Comparison of ENCODE assay signal across 7 cellular contexts in the genomic region with DNA sequence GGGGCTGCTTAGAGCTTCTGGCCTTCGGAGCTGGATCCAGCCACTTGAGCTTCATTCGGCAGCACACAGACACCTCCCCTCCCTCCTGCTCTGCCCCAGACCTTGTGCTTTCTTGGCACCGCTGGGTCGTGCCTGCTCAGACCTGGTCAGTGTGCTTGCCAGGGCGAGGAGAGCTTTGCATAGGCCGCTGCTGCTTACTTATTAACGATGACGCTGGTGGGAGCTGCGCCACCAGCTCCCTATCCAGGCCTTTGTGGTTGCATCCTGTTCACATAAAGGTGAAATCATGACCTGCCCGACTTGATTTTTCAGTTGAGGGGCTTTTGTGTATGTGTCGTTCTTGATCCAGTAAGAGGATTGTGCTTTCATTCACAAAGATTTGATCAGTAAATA.
DNase-seq lines count a peak whose midpoint lies in the region; ATAC-seq, FAIRE-seq and TF ChIP-seq lines count a peak whose summit lies in the region.

No MANE protein-coding gene starts in this region.

- peaks cover 12% of the 10 kb centered on the region for H3K4me1 ChIP-seq in keratinocyte (ENCODE audit: control insufficient read depth, extremely low read depth, insufficient read depth, low read length)
- peaks cover 41 to 62% of the 10 kb centered on the region in 2 donors for H3K4me1 ChIP-seq in thyroid gland

- ATAC-seq in GM18909 (IDR thresholded peaks at IDR 0.05; ENCODE audit: poor library complexity, unreplicated experiment) (peak; percentile 65), HG03025 (IDR thresholded peaks at IDR 0.05; ENCODE audit: low FRiP score, unreplicated experiment) (peak; percentile 20)

- intact Hi-C loops in thyroid gland (cut with DNase I), result loop anchor here (10.0 kb wide), 1 partner anchor 117 kb away; no protein-coding TSS in a partner anchor

- H4K20me1 ChIP-seq in SU-DHL-6 (ENCODE audit: low read depth, low read length) (no peaks in the 10 kb centered on the region), keratinocyte (ENCODE audit: control insufficient read depth, extremely low read depth, insufficient read depth, low read length) (no peaks in the 10 kb centered on the region)

- no peaks in the 10 kb centered on the region for H3K27me3 ChIP-seq in SU-DHL-6 (ENCODE audit: low read length)
- H3K27me3 ChIP-seq in keratinocyte (ENCODE audit: control insufficient read depth, extremely low read depth, insufficient read depth, low read length), result no peaks in the 10 kb centered on the region
- no peaks in the 10 kb centered on the region for H3K27me3 ChIP-seq in thyroid gland

- H3K27ac ChIP-seq in SU-DHL-6 (ENCODE audit: low read depth, low read length) (peak overlapping the region; percentile 99), keratinocyte (ENCODE audit: control insufficient read depth, insufficient read depth, low read length) (no peak overlapping the region), thyroid gland (peak overlapping the region; percentile 90 to 98 (median 95)), coronary artery (no peak overlapping the region)

- TF ChIP-seq POLR2A in thyroid gland (IDR thresholded peaks at IDR 0.05), result peak in 1 of 2 donors; percentile 80

- H3K79me2 ChIP-seq in SU-DHL-6 (ENCODE audit: insufficient read depth, low read length), result peaks cover 59% of the 10 kb centered on the region
- H3K79me2 ChIP-seq in keratinocyte (ENCODE audit: control insufficient read depth, insufficient read depth, low read length), result no peaks in the 10 kb centered on the region

- H2AFZ ChIP-seq in SU-DHL-6 (ENCODE audit: low read depth, low read length, severe bottlenecking), result no peak overlapping the region
- peak overlapping the region; percentile 29 for H2AFZ ChIP-seq in keratinocyte (ENCODE audit: control insufficient read depth, low read length)

- H3K9me1 ChIP-seq in keratinocyte (ENCODE audit: control insufficient read depth, extremely low read depth, insufficient read depth, low read length), result no peaks in the 10 kb centered on the region

- FAIRE-seq in keratinocyte (lab: Jason Lieb, UNC), result no peak

- DNase-seq in keratinocyte (ENCODE audit: low read depth, low spot score) (no peak), thyroid gland (peak; percentile 94 to 95), coronary artery (ENCODE audit: low spot score) (no peak), AG20443 (ENCODE audit: low spot score) (no peak)

- peak overlapping the region; percentile 75 for H3K9ac ChIP-seq in SU-DHL-6 (ENCODE audit: low read length)
- H3K9ac ChIP-seq in keratinocyte (ENCODE audit: control insufficient read depth, extremely low read depth, insufficient read depth, low read length), result no peak overlapping the region

- H3K9me3 ChIP-seq in SU-DHL-6 (ENCODE audit: insufficient read depth, low read length), result no peaks in the 10 kb centered on the region
- no peaks in the 10 kb centered on the region for H3K9me3 ChIP-seq in keratinocyte (ENCODE audit: control insufficient read depth, low read depth, low read length)
- no peaks in the 10 kb centered on the region for H3K9me3 ChIP-seq in thyroid gland

- no peak for TF ChIP-seq CTCF in SU-DHL-6 (IDR thresholded peaks at IDR 0.05; ENCODE audit: insufficient read depth, low read length, poor library complexity, severe bottlenecking)
- no peak for TF ChIP-seq CTCF in keratinocyte (optimal IDR thresholded peaks at IDR 0.05 in 1 of 3, IDR thresholded peaks at IDR 0.05 in 1 of 3, conservative IDR thresholded peaks at IDR 0.05 in 1 of 3; ENCODE audit: extremely low read depth in 1 of 3, insufficient read depth in 2 of 3, low read length in 3 of 3)
- no peak for TF ChIP-seq CTCF in thyroid gland (IDR thresholded peaks at IDR 0.05)
- TF ChIP-seq CTCF in coronary artery (IDR thresholded peaks at IDR 0.05), result no peak

- H3K4me2 ChIP-seq in SU-DHL-6 (ENCODE audit: low read depth, low read length, poor library complexity, severe bottlenecking) (peak overlapping the region; percentile 93), keratinocyte (ENCODE audit: control insufficient read depth, extremely low read depth, insufficient read depth, low read depth, low read length) (peak overlapping the region; percentile 17)

- peaks cover 58% of the 10 kb centered on the region for H3F3A ChIP-seq in SU-DHL-6 (ENCODE audit: insufficient read depth)

- no peaks in the 10 kb centered on the region for H3K36me3 ChIP-seq in SU-DHL-6 (ENCODE audit: low read length)
- no peaks in the 10 kb centered on the region for H3K36me3 ChIP-seq in keratinocyte (ENCODE audit: control insufficient read depth in 2 of 2, extremely low read depth in 1 of 2, insufficient read depth in 2 of 2, low read length in 2 of 2)
- no peaks in the 10 kb centered on the region for H3K36me3 ChIP-seq in thyroid gland

- H3K4me3 ChIP-seq in SU-DHL-6 (ENCODE audit: insufficient read depth, low read length, poor library complexity, severe bottlenecking), result peak overlapping the region; percentile 47
- H3K4me3 ChIP-seq in keratinocyte (ENCODE audit: control insufficient read depth in 2 of 3, extremely low read depth in 1 of 3, insufficient read depth in 2 of 3, low read depth in 1 of 3, low read length in 3 of 3), result no peak overlapping the region
- no peak overlapping the region for H3K4me3 ChIP-seq in thyroid gland (replicated peaks in 1 of 3)
- H3K4me3 ChIP-seq in coronary artery, result no peak overlapping the region

- no peaks in the 10 kb centered on the region for H3K9me2 ChIP-seq in SU-DHL-6 (replicated peaks; ENCODE audit: insufficient read depth, low read length)

- WGBS in thyroid gland, 2 donors, result 25 to 40% methylated on average over 10 to 11 of the region's 11 CpGs

- dilution Hi-C loops in keratinocyte (cut with MboI; ENCODE audit: extremely low pct_ligation_motif_present, low sequenced_read_pairs), result no loop called here

Comparison
In these comparisons a context has a peak if more than half of its experiments do, and no peak if none do; other contexts are left out.
1. H3K27ac ChIP-seq: peak in SU-DHL-6 (single experiment) and thyroid gland (3 of 3); none in keratinocyte (single experiment) and coronary artery (0 of 2).
2. DNase-seq: peak in thyroid gland (2 of 2); none in keratinocyte (single experiment), coronary artery (single experiment) and AG20443 (single experiment).